Comparison of ENCODE assay signal across 14 cellular contexts in genomic region chr2:32611771-32612170, GRCh38. TPM values are rescaled to one million over a fixed set of nuclear protein-coding genes. Genes with fewer than 3 reads are reported as not detected.
A peak's percentile ranks its signal among the peaks of the same experiment; 100 is the strongest.
DNase-seq lines count a peak whose midpoint lies in the region; ATAC-seq and TF ChIP-seq lines count a peak whose summit lies in the region.
"Had no signal": no experiment of that assay in that cellular context is flagged by ENCODE, and none has a peak within 500 bp of the region (broad histone marks: within the 10 kb centered on the region; RNA-seq: fewer than 3 reads in every experiment).

No MANE protein-coding gene starts in this region.

- H3K27me3 ChIP-seq in CD8-positive, alpha-beta T cell (ENCODE audit: insufficient read depth, low read length), result no peaks in the 10 kb centered on the region
- H3K27me3 ChIP-seq in endodermal cell (ENCODE audit: control insufficient read depth, insufficient read depth, low read length, poor library complexity, severe bottlenecking) (no peaks in the 10 kb centered on the region), hepatocyte (no peaks in the 10 kb centered on the region)
- H3K27me3 ChIP-seq: BLaER1 treated with 17β-estradiol and CSF1 and Interleukin-3, amounts not matched to agents 10 nM and 100 nM had no signal

- no peak overlapping the region for H3K27ac ChIP-seq in CD8-positive, alpha-beta T cell (ENCODE audit: low read depth, low read length)
- H3K27ac ChIP-seq in endodermal cell (ENCODE audit: low read depth, low read length) (no peak overlapping the region), hepatocyte (no peak overlapping the region)
- H3K27ac ChIP-seq: BLaER1 treated with 17β-estradiol and CSF1 and Interleukin-3, amounts not matched to agents 10 nM and 100 nM; GM23248 had no signal

- no peaks in the 10 kb centered on the region for H3K9me2 ChIP-seq in hepatocyte (replicated peaks; ENCODE audit: insufficient read depth)

- no peak overlapping the region for H3K9ac ChIP-seq in endodermal cell (ENCODE audit: extremely low read depth, low read length, poor library complexity, severe bottlenecking)
- H3K9ac ChIP-seq: BLaER1 treated with 17β-estradiol and CSF1 and Interleukin-3, amounts not matched to agents 10 nM and 100 nM; GM23248 had no signal

- CTCF ChIA-PET in CD8-positive, alpha-beta T cell (lab: Charles Lee), result no interaction called here

- no peaks in the 10 kb centered on the region for H3K4me1 ChIP-seq in CD8-positive, alpha-beta T cell (ENCODE audit: insufficient read depth, low read length)
- H3K4me1 ChIP-seq in endodermal cell (ENCODE audit: control insufficient read depth, insufficient read depth, low read length) (peaks cover 7% of the 10 kb centered on the region), hepatocyte (ENCODE audit: insufficient read depth) (no peaks in the 10 kb centered on the region)

- H3K4me2 ChIP-seq in hepatocyte, result no peak overlapping the region
- H3K4me2 ChIP-seq: BLaER1 treated with 17β-estradiol and CSF1 and Interleukin-3, amounts not matched to agents 10 nM and 100 nM had no signal

- TF ChIP-seq CTCF in CD8-positive, alpha-beta T cell (IDR thresholded peaks at IDR 0.05), result no peak
- TF ChIP-seq CTCF in endodermal cell (conservative IDR thresholded peaks at IDR 0.05) (no peak), hepatocyte (IDR thresholded peaks at IDR 0.05; ENCODE audit: poor library complexity) (no peak)

- no peak for ATAC-seq in activated naive CD8-positive, alpha-beta T cell treated with anti-CD3 and anti-CD28 coated beads, Interleukin-2, amount 50 U/mL, for 24 hours
- ATAC-seq in CD8-positive, alpha-beta T cell, result no peak

- H4K20me1 ChIP-seq in hepatocyte (ENCODE audit: insufficient read depth, poor library complexity, severe bottlenecking), result no peaks in the 10 kb centered on the region

- H2AFZ ChIP-seq in hepatocyte, result no peak overlapping the region
- H2AFZ ChIP-seq: GM23248 had no signal

- H3K27me3 Mint-ChIP-seq in activated naive CD8-positive, alpha-beta T cell, result no peaks in the 10 kb centered on the region
- H3K27me3 Mint-ChIP-seq in activated naive CD8-positive, alpha-beta T cell treated with anti-CD3 and anti-CD28 coated beads, Interleukin-2, amount 50 U/mL, for 24 hours, result no peaks in the 10 kb centered on the region
- no peaks in the 10 kb centered on the region for H3K27me3 Mint-ChIP-seq in CD8-positive, alpha-beta T cell (ENCODE audit: low read depth)
- no peaks in the 10 kb centered on the region for H3K27me3 Mint-ChIP-seq in endodermal cell (ENCODE audit: insufficient read depth)
- H3K27me3 Mint-ChIP-seq: B cell had no signal

- intact Hi-C loops in CD8-positive, alpha-beta T cell (cut with DNase I, micrococcal nuclease), result no loop called here

- H3K4me1 Mint-ChIP-seq in activated naive CD8-positive, alpha-beta T cell (ENCODE audit: low read depth), result no peaks in the 10 kb centered on the region
- H3K4me1 Mint-ChIP-seq in activated naive CD8-positive, alpha-beta T cell treated with anti-CD3 and anti-CD28 coated beads, Interleukin-2, amount 50 U/mL, for 24 hours, result no peaks in the 10 kb centered on the region
- no peaks in the 10 kb centered on the region for H3K4me1 Mint-ChIP-seq in CD8-positive, alpha-beta T cell (ENCODE audit: low read depth)
- H3K4me1 Mint-ChIP-seq in endodermal cell, result peaks cover 12% of the 10 kb centered on the region
- H3K4me1 Mint-ChIP-seq: B cell had no signal

- no peak overlapping the region for H3K4me3 Mint-ChIP-seq in activated naive CD8-positive, alpha-beta T cell
- no peak overlapping the region for H3K4me3 Mint-ChIP-seq in activated naive CD8-positive, alpha-beta T cell treated with anti-CD3 and anti-CD28 coated beads, Interleukin-2, amount 50 U/mL, for 24 hours
- no peak overlapping the region for H3K4me3 Mint-ChIP-seq in CD8-positive, alpha-beta T cell
- H3K4me3 Mint-ChIP-seq in endodermal cell, result no peak overlapping the region
- H3K4me3 Mint-ChIP-seq: B cell had no signal

- DNase-seq in activated naive CD8-positive, alpha-beta T cell treated with anti-CD3 and anti-CD28 coated beads, Interleukin-2, amount 50 U/mL, for 24 hours, result no peak
- no peak for DNase-seq in CD8-positive, alpha-beta T cell
- DNase-seq in endodermal cell (no peak), hepatocyte (ENCODE audit: low spot score) (no peak)
- no peak for DNase-seq in activated CD8-positive, alpha-beta memory T cell treated with anti-CD3 and anti-CD28 coated beads, Interleukin-2, amount 50 U/mL, for 4 hours
- DNase-seq: DMS153, DMS79, GDM1, GM23248, HCEC 1CT, IMR-90 had no signal

- H3K36me3 ChIP-seq in CD8-positive, alpha-beta T cell (ENCODE audit: insufficient read depth, low read length), result peaks cover 46% of the 10 kb centered on the region
- H3K36me3 ChIP-seq in endodermal cell (ENCODE audit: control insufficient read depth, insufficient read depth, low read length) (peaks cover 51% of the 10 kb centered on the region), hepatocyte (replicated peaks; ENCODE audit: insufficient read depth, low read depth) (no peaks in the 10 kb centered on the region)

- H3K79me2 ChIP-seq in hepatocyte, result no peaks in the 10 kb centered on the region

- H3K4me3 ChIP-seq in CD8-positive, alpha-beta T cell (ENCODE audit: low read depth, low read length), result no peak overlapping the region
- peak overlapping the region; percentile 4 for H3K4me3 ChIP-seq in endodermal cell (ENCODE audit: low read length)
- no peak overlapping the region for H3K4me3 ChIP-seq in hepatocyte
- H3K4me3 ChIP-seq: BLaER1 treated with 17β-estradiol and CSF1 and Interleukin-3, amounts not matched to agents 10 nM and 100 nM; GM23248 had no signal

- no peaks in the 10 kb centered on the region for H3K9me3 Mint-ChIP-seq in activated naive CD8-positive, alpha-beta T cell (ENCODE audit: low read depth)
- H3K9me3 Mint-ChIP-seq in activated naive CD8-positive, alpha-beta T cell treated with anti-CD3 and anti-CD28 coated beads, Interleukin-2, amount 50 U/mL, for 24 hours, result no peaks in the 10 kb centered on the region
- H3K9me3 Mint-ChIP-seq in CD8-positive, alpha-beta T cell, result no peaks in the 10 kb centered on the region
- no peaks in the 10 kb centered on the region for H3K9me3 Mint-ChIP-seq in endodermal cell

- POLR2A ChIA-PET in CD8-positive, alpha-beta T cell (lab: Charles Lee), result interaction anchor here (1.0 kb wide), 1 partner anchor 179 kb away, joined by 3 read pairs; no protein-coding TSS in a partner anchor

- no peaks in the 10 kb centered on the region for H3K9me3 ChIP-seq in CD8-positive, alpha-beta T cell (ENCODE audit: low read length)
- no peaks in the 10 kb centered on the region for H3K9me3 ChIP-seq in endodermal cell (ENCODE audit: control insufficient read depth, low read length)
- no peaks in the 10 kb centered on the region for H3K9me3 ChIP-seq in hepatocyte (ENCODE audit: low read depth)
- H3K9me3 ChIP-seq: BLaER1 treated with 17β-estradiol and CSF1 and Interleukin-3, amounts not matched to agents 10 nM and 100 nM had no signal

- H3K27ac Mint-ChIP-seq in activated naive CD8-positive, alpha-beta T cell, result peak overlapping the region; percentile 3
- no peak overlapping the region for H3K27ac Mint-ChIP-seq in activated naive CD8-positive, alpha-beta T cell treated with anti-CD3 and anti-CD28 coated beads, Interleukin-2, amount 50 U/mL, for 24 hours
- peak overlapping the region; percentile 22 for H3K27ac Mint-ChIP-seq in CD8-positive, alpha-beta T cell
- H3K27ac Mint-ChIP-seq in endodermal cell, result no peak overlapping the region
- H3K27ac Mint-ChIP-seq: B cell had no signal

- 100% methylated on average over 1 of the region's 1 CpG; no CpG with 5 or more reads in 1 of the 2 experiments for WGBS in endodermal cell (ENCODE audit: insufficient coverage in 1 of 2, insufficient read length in 1 of 2), 2 experiments
- 85% methylated on average over 1 of the region's 1 CpG for WGBS in hepatocyte (ENCODE audit: low lambda C conversion rate, missing lambda C conversion rate)

- peaks cover 5% of the 10 kb centered on the region for H3K36me3 Mint-ChIP-seq in activated naive CD8-positive, alpha-beta T cell
- peaks cover 43% of the 10 kb centered on the region for H3K36me3 Mint-ChIP-seq in activated naive CD8-positive, alpha-beta T cell treated with anti-CD3 and anti-CD28 coated beads, Interleukin-2, amount 50 U/mL, for 24 hours (ENCODE audit: low read depth)
- peaks cover 74% of the 10 kb centered on the region for H3K36me3 Mint-ChIP-seq in CD8-positive, alpha-beta T cell
- H3K36me3 Mint-ChIP-seq in endodermal cell (ENCODE audit: low read depth), result peaks cover 56% of the 10 kb centered on the region

RNA-seq across cellular contexts. Expression of gene TTC27, which starts 16.1 kb away (rescaled TPM):
- total RNA-seq in CD8-positive, alpha-beta T cell, result 10 to 100 TPM in 1 of 2 experiments, 1 to 10 TPM in 1; 9.6 to 12.1 TPM
- total RNA-seq in endodermal cell, result 10 to 100 TPM; 16.4 to 20.3 TPM
- polyA plus RNA-seq in endodermal cell (2013, experiment 1 of 2), result 14.4 TPM
- polyA plus RNA-seq in endodermal cell (2013, experiment 2 of 2), result 14.2 TPM
- total RNA-seq in hepatocyte, result 10.7 and 20.6 TPM in 2 replicates
- polyA plus RNA-seq in hepatocyte, result 9.6 and 12.7 TPM in 2 replicates

Comparison
In these comparisons a context has a peak if more than half of its experiments do, and no peak if none do; other contexts are left out.
1. H3K27ac Mint-ChIP-seq: peak in activated naive CD8-positive, alpha-beta T cell (single experiment) and CD8-positive, alpha-beta T cell (single experiment); none in activated naive CD8-positive, alpha-beta T cell treated with anti-CD3 and anti-CD28 coated beads, Interleukin-2, amount 50 U/mL, for 24 hours (single experiment) and endodermal cell (single experiment).